In genomic region chr3:71066849-71067261, GRCh38 we compare ENCODE assay signal across 8 cellular contexts.
A peak's percentile ranks its signal among the peaks of the same experiment; 100 is the strongest.
DNase-seq lines count a peak whose midpoint lies in the region; ATAC-seq and TF ChIP-seq lines count a peak whose summit lies in the region.

No MANE protein-coding gene starts in this region.

- H3K4me3 Mint-ChIP-seq in HFFc6 (peak overlapping the region; percentile 0; the same call in 1 of the 2 replicates), T-cell (peak overlapping the region in 2 of 3 donors; percentile 89 to 94)

- H3K27ac Mint-ChIP-seq in HFFc6 (peak overlapping the region; percentile 36), T-cell (peak overlapping the region; percentile 96 to 98)

- no peak for TF ChIP-seq POLR2A in erythroblast (IDR thresholded peaks at IDR 0.05; ENCODE audit: low read length)

- peak in 1 of 4 experiments; percentile 8 for ATAC-seq in T-cell (replicated peaks in 1 of 4)
- no peak for ATAC-seq in GM21423 (IDR thresholded peaks at IDR 0.05; ENCODE audit: unreplicated experiment)

- H3K4me3 ChIP-seq in neutrophil (ENCODE audit: low read depth in 1 of 2, low read length in 1 of 2) = peak overlapping the region; percentile 31 to 71
- H3K4me3 ChIP-seq in BE2C (ENCODE audit: low read depth, low read length) = no peak overlapping the region

- H3K4me1 Mint-ChIP-seq in HFFc6 (ENCODE audit: low read depth) = peaks cover 37% of the 10 kb centered on the region
- peaks cover 58 to 67% (median 66%) of the 10 kb centered on the region in 3 donors for H3K4me1 Mint-ChIP-seq in T-cell

- TF ChIP-seq CTCF in HFFc6 (IDR thresholded peaks at IDR 0.05) (no peak), neutrophil (IDR thresholded peaks at IDR 0.05) (no peak), BE2C (IDR thresholded peaks at IDR 0.05; ENCODE audit: low read depth, low read length) (no peak)

- H3K9me3 Mint-ChIP-seq in HFFc6 (no peaks in the 10 kb centered on the region), T-cell (no peaks in the 10 kb centered on the region)

- no peaks in the 10 kb centered on the region for H3K36me3 ChIP-seq in neutrophil
- H3K36me3 ChIP-seq in BE2C = no peaks in the 10 kb centered on the region; the same call in 1 of the 2 replicates

- POLR2A ChIA-PET in T-cell (lab: Charles Lee) = no interaction called here

- H3K4me1 ChIP-seq in neutrophil (ENCODE audit: control insufficient read depth in 1 of 2, insufficient read depth in 1 of 2, low read depth in 1 of 2, low read length in 1 of 2) (peaks cover 75 to 78% of the 10 kb centered on the region in 2 experiments), BE2C (peaks cover 18% of the 10 kb centered on the region)

- peaks cover 6% of the 10 kb centered on the region for H3K36me3 Mint-ChIP-seq in HFFc6 (ENCODE audit: low read depth)
- no peaks in the 10 kb centered on the region for H3K36me3 Mint-ChIP-seq in T-cell

- H3K27me3 ChIP-seq in neutrophil (no peaks in the 10 kb centered on the region), BE2C (no peaks in the 10 kb centered on the region)

- peak overlapping the region; percentile 88 for H3K27ac ChIP-seq in neutrophil

- CTCF ChIA-PET in T-cell (lab: Charles Lee) = interaction anchor here in 1 of 2 donors (0.7 kb wide), 1 partner anchor 27 kb away, joined by 3 read pairs; no protein-coding TSS in a partner anchor

- DNase-seq in HFFc6 = no peak
- peak in 21 of 34 experiments; percentile 7 to 60 (median 26) for DNase-seq in T-cell
- peak; percentile 36 for DNase-seq in dermis blood vessel endothelial cell
- DNase-seq in BE2C = no peak
- DNase-seq in erythroblast (lab: John Stamatoyannopoulos, UW) = no peak
- DNase-seq in DMS79 (lab: John Stamatoyannopoulos, UW) = no peak

- H3K9me3 ChIP-seq in neutrophil = no peaks in the 10 kb centered on the region
- no peaks in the 10 kb centered on the region for H3K9me3 ChIP-seq in BE2C

- no peaks in the 10 kb centered on the region; the same call in 1 of the 2 replicates for H3K27me3 Mint-ChIP-seq in HFFc6 (ENCODE audit: insufficient read depth)
- no peaks in the 10 kb centered on the region for H3K27me3 Mint-ChIP-seq in T-cell

Comparison
In these comparisons a context has a peak if more than half of its experiments do, and no peak if none do; other contexts are left out.
1. DNase-seq: peak in T-cell (21 of 34) and dermis blood vessel endothelial cell (single experiment); none in HFFc6 (single experiment), BE2C (single experiment), erythroblast (0 of 2) and DMS79 (single experiment).